In the genomic region with DNA sequence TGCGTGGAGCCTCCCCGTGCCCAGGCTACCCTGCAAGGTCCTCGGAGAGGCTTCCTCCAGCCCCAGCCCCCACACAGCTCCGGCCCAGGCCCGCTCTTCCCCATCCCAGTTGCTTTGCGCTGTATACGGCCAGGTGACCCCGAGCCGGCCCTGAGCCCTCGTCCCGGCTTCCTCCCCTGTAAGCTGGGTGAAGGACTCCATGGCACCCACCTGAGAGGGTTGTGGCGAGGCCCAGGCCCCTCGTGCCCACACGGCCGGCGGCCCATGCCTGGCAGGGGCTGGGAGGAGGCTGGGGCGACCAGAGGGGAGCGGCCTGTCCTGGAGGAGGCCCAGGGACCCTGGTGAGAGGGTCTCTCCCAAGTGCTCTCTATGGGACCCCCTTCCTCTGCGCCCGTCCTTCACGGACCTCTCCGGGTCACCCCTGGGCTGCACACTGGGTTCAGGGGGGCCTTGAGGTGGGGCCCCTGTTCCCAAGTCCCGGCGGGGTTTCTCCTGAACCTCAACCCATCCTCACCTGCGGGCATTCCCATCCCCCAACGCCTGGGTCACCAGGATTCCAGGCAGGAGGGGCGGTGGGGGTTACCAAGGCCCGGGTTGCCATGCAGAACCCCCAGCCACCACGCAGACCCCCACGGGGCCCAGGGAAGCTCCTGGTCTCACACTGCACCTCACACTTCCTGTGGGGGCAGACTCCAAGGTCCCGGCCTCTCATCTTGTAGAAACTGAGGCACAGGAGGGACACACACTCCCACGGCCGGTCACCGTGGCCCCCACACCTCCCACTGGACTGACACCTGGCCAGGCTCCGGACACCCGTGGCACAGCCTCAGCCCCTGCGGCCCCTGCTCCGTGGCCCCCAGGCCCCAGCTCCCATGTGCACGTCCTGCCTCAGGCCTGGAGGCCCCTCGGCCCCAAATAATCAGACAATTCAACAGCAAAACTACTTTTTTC, we compare ENCODE assay signal across 19 cellular contexts. TPM values are rescaled to one million over a fixed set of nuclear protein-coding genes. Genes with fewer than 3 reads are reported as not detected.
DNase-seq lines count a peak whose midpoint lies in the region; ATAC-seq, FAIRE-seq and TF ChIP-seq lines count a peak whose summit lies in the region.
"Had no signal": no experiment of that assay in that cellular context is flagged by ENCODE, and none has a peak within 500 bp of the region (broad histone marks: within the 10 kb centered on the region; RNA-seq: fewer than 3 reads in every experiment).

No MANE protein-coding gene starts in this region.

- H2BK120ac ChIP-seq in trophoblast cell (ENCODE audit: insufficient read depth, low read length, poor library complexity), result no peak overlapping the region

- intact Hi-C loops in activated CD4-positive, alpha-beta T cell treated with anti-CD3 and anti-CD28 coated beads for 36 hours (cut with DNase I, micrococcal nuclease), result no loop called here
- intact Hi-C loops in kidney (cut with DNase I) (no loop called here), MCF 10A (cut with micrococcal nuclease) (no loop called here)

- H2BK12ac ChIP-seq in trophoblast cell (ENCODE audit: low read length), result no peak overlapping the region

- H3K4me3 ChIP-seq in RWPE2 (ENCODE audit: severe bottlenecking) (no peak overlapping the region), kidney (ENCODE audit: low read length in 2 of 2) (no peak overlapping the region), trophoblast cell (ENCODE audit: low read depth, low read length) (peak overlapping the region; percentile 26)
- H3K4me3 ChIP-seq: left lung had no signal

- no peak overlapping the region for H4K8ac ChIP-seq in trophoblast cell (ENCODE audit: low read depth, low read length)

- H3K27ac ChIP-seq in RWPE2 (ENCODE audit: poor library complexity, severe bottlenecking) (no peak overlapping the region), kidney (ENCODE audit: low read depth in 2 of 2, low read length in 2 of 2) (no peak overlapping the region), trophoblast cell (ENCODE audit: low read depth, low read length) (no peak overlapping the region)
- H3K27ac ChIP-seq: left lung, parathyroid adenoma had no signal

- TF ChIP-seq CTCF in RWPE2 (IDR thresholded peaks at IDR 0.05; ENCODE audit: poor library complexity, severe bottlenecking) (no peak), kidney (IDR thresholded peaks at IDR 0.05; ENCODE audit: borderline replicate concordance, extremely low read depth, insufficient read depth) (no peak), MCF 10A (IDR thresholded peaks at IDR 0.05; ENCODE audit: unreplicated experiment) (no peak)

- H4K91ac ChIP-seq in trophoblast cell (ENCODE audit: low read depth, low read length), result no peak overlapping the region

- ATAC-seq in activated CD4-positive, alpha-beta T cell treated with anti-CD3 and anti-CD28 coated beads for 36 hours, result no peak
- ATAC-seq in RWPE2 (ENCODE audit: low read depth), result no peak
- ATAC-seq in HG03108 (IDR thresholded peaks at IDR 0.05; ENCODE audit: unreplicated experiment), result no peak
- ATAC-seq: left lung had no signal

- H3K9me3 ChIP-seq in RWPE2 (ENCODE audit: severe bottlenecking) (no peaks in the 10 kb centered on the region), kidney (ENCODE audit: control insufficient read depth in 1 of 2, low read length in 2 of 2) (no peaks in the 10 kb centered on the region), trophoblast cell (ENCODE audit: insufficient read depth, low read depth, low read length) (peaks cover 6% of the 10 kb centered on the region)

- H3K9ac ChIP-seq in kidney (ENCODE audit: low read length in 2 of 2) (no peak overlapping the region), trophoblast cell (ENCODE audit: low read length) (no peak overlapping the region)
- H3K9ac ChIP-seq: parathyroid adenoma had no signal

- FAIRE-seq in kidney (lab: Jason Lieb, UNC), result no peak
- FAIRE-seq: GM18507 had no signal

- POLR2A ChIA-PET in activated CD4-positive, alpha-beta T cell treated with anti-CD3 and anti-CD28 coated beads for 36 hours (lab: Charles Lee), result no interaction called here
- POLR2A ChIA-PET in MCF 10A (lab: Yijun Ruan, JAX), result no interaction called here

- no peaks in the 10 kb centered on the region for H3K4me1 Mint-ChIP-seq in activated CD4-positive, alpha-beta T cell treated with anti-CD3 and anti-CD28 coated beads for 36 hours
- no peaks in the 10 kb centered on the region for H3K4me1 Mint-ChIP-seq in MCF 10A (ENCODE audit: insufficient read depth, unreplicated experiment)
- H3K4me1 Mint-ChIP-seq: B cell had no signal

- H3K27me3 Mint-ChIP-seq in activated CD4-positive, alpha-beta T cell treated with anti-CD3 and anti-CD28 coated beads for 36 hours, result no peaks in the 10 kb centered on the region
- H3K27me3 Mint-ChIP-seq in MCF 10A (ENCODE audit: insufficient read depth, unreplicated experiment), result peaks cover 3% of the 10 kb centered on the region
- H3K27me3 Mint-ChIP-seq: B cell had no signal

- H3K79me1 ChIP-seq in trophoblast cell (ENCODE audit: low read length), result no peaks in the 10 kb centered on the region

- no peaks in the 10 kb centered on the region for H3K79me2 ChIP-seq in trophoblast cell (ENCODE audit: control insufficient read depth, insufficient read depth, low read length, poor library complexity)
- H3K79me2 ChIP-seq: parathyroid adenoma had no signal

- no peak overlapping the region for H3K4me2 ChIP-seq in trophoblast cell (ENCODE audit: low read length)

- H4K12ac ChIP-seq in trophoblast cell (ENCODE audit: low read depth, low read length), result no peak overlapping the region

- H3K36me3 ChIP-seq in RWPE2 (ENCODE audit: low read depth) (no peaks in the 10 kb centered on the region), kidney (ENCODE audit: control insufficient read depth in 1 of 2, insufficient read depth in 2 of 2, low read length in 2 of 2) (no peaks in the 10 kb centered on the region), trophoblast cell (ENCODE audit: control insufficient read depth in 1 of 2, insufficient read depth in 2 of 2, low read length in 2 of 2) (peaks cover 5 to 10% of the 10 kb centered on the region in 2 experiments)

- no peak overlapping the region for H3K4me3 Mint-ChIP-seq in activated CD4-positive, alpha-beta T cell treated with anti-CD3 and anti-CD28 coated beads for 36 hours
- no peak overlapping the region for H3K4me3 Mint-ChIP-seq in MCF 10A (ENCODE audit: unreplicated experiment)
- H3K4me3 Mint-ChIP-seq: activated T-helper 1 cell treated with anti-CD3 and anti-CD28 coated beads, Interleukin-12 subunit alpha, Interleukin-12 subunit beta, Interleukin-2, Interleukin-4 antibody, amounts not matched to agents 30 ng/mL and 10 ng/mL and 1 ng/mL, durations not matched to agents 14 hours and 24 hours and 36 hours; B cell had no signal

- H3K23ac ChIP-seq in trophoblast cell (ENCODE audit: low read length), result no peak overlapping the region

- no peak overlapping the region for H2AFZ ChIP-seq in trophoblast cell (ENCODE audit: insufficient read depth, low read length, poor library complexity)
- H2AFZ ChIP-seq: parathyroid adenoma had no signal

- H2BK5ac ChIP-seq in trophoblast cell (ENCODE audit: low read depth, low read length, poor library complexity), result no peak overlapping the region

- H3K27me3 ChIP-seq in RWPE2 (ENCODE audit: insufficient read depth, poor library complexity, severe bottlenecking) (no peaks in the 10 kb centered on the region), trophoblast cell (ENCODE audit: insufficient read depth, low read length) (no peaks in the 10 kb centered on the region)
- H3K27me3 ChIP-seq: left lung had no signal

- H3K36me3 Mint-ChIP-seq in activated CD4-positive, alpha-beta T cell treated with anti-CD3 and anti-CD28 coated beads for 36 hours (ENCODE audit: low read depth), result no peaks in the 10 kb centered on the region
- H3K36me3 Mint-ChIP-seq in MCF 10A (ENCODE audit: insufficient read depth, unreplicated experiment), result no peaks in the 10 kb centered on the region

- H3K4ac ChIP-seq in trophoblast cell (ENCODE audit: low read depth, low read length), result no peak overlapping the region

- H3K9me3 Mint-ChIP-seq in activated CD4-positive, alpha-beta T cell treated with anti-CD3 and anti-CD28 coated beads for 36 hours (ENCODE audit: low read depth), result peaks cover 3% of the 10 kb centered on the region
- H3K9me3 Mint-ChIP-seq in MCF 10A (ENCODE audit: unreplicated experiment), result peaks cover 22% of the 10 kb centered on the region

- H3K4me1 ChIP-seq in RWPE2 (ENCODE audit: insufficient read depth, poor library complexity, severe bottlenecking) (no peaks in the 10 kb centered on the region), kidney (ENCODE audit: control insufficient read depth in 1 of 2, insufficient read depth in 1 of 2, low read depth in 1 of 2, low read length in 2 of 2) (no peaks in the 10 kb centered on the region), trophoblast cell (ENCODE audit: control insufficient read depth in 1 of 2, insufficient read depth in 2 of 2, low read length in 2 of 2) (no peaks in the 10 kb centered on the region)
- H3K4me1 ChIP-seq: Caco-2, left lung, parathyroid adenoma had no signal

- no TSS peak for BruUV-seq in MCF 10A (replicated peaks; lab: Mats Ljungman, UMichigan)

- no peak overlapping the region for H2AK5ac ChIP-seq in trophoblast cell (ENCODE audit: low read length)

- no CpG with 5 or more reads among the region's 40 CpGs for WGBS in trophoblast cell (ENCODE audit: extremely low coverage, insufficient coverage, insufficient read length)

- DNase-seq in activated CD4-positive, alpha-beta T cell treated with anti-CD3 and anti-CD28 coated beads for 36 hours, result peak; percentile 2
- no peak for DNase-seq in activated CD4-positive, alpha-beta T cell treated with anti-CD3 and anti-CD28 coated beads, Interleukin-2, amount 50 U/mL, for 1 hour
- peak; percentile 62 for DNase-seq in RWPE2 (ENCODE audit: low spot score)
- peak; percentile 74 for DNase-seq in kidney
- no peak for DNase-seq in trophoblast cell
- DNase-seq in NCI-H1105 (lab: John Stamatoyannopoulos, UW), result no peak
- no peak for DNase-seq in MCF 10A (ENCODE audit: unreplicated experiment)
- DNase-seq: 8988T; activated CD4-positive, CD25-positive, alpha-beta regulatory T cell; NCI-H1417; NCI-H82; OCI-M1 had no signal

- no peak overlapping the region for H3K18ac ChIP-seq in trophoblast cell (ENCODE audit: low read length)

- no peak overlapping the region for H3K27ac Mint-ChIP-seq in activated CD4-positive, alpha-beta T cell treated with anti-CD3 and anti-CD28 coated beads for 36 hours
- H3K27ac Mint-ChIP-seq in MCF 10A (ENCODE audit: low read depth, unreplicated experiment), result no peak overlapping the region
- H3K27ac Mint-ChIP-seq: activated T-helper 1 cell treated with anti-CD3 and anti-CD28 coated beads, Interleukin-12 subunit alpha, Interleukin-12 subunit beta, Interleukin-2, Interleukin-4 antibody, amounts not matched to agents 30 ng/mL and 10 ng/mL and 1 ng/mL, durations not matched to agents 14 hours and 24 hours and 36 hours; B cell had no signal

- no peak overlapping the region for H3K14ac ChIP-seq in trophoblast cell (ENCODE audit: low read length)

- CTCF ChIA-PET in activated CD4-positive, alpha-beta T cell treated with anti-CD3 and anti-CD28 coated beads for 36 hours (lab: Charles Lee), result no interaction called here
- CTCF ChIA-PET in MCF 10A (lab: Yijun Ruan, JAX), result no interaction called here

RNA-seq across cellular contexts. Expression of a gene that starts 25.3 kb away (rescaled TPM):
- under 1 TPM; 0.57 to 0.69 TPM for total RNA-seq in activated CD4-positive, alpha-beta T cell treated with anti-CD3 and anti-CD28 coated beads for 36 hours
- total RNA-seq in kidney (127 TPM), MCF 10A (2022) (3.2 and 3.5 TPM in 2 replicates)
- polyA plus RNA-seq in kidney (ENCODE audit: insufficient read depth, low read depth, low replicate concordance), result 112 TPM
- 53.0 and 55.7 TPM in 2 replicates for polyA plus RNA-seq in trophoblast cell (2013)

Comparison
In these comparisons a context has a peak if more than half of its experiments do, and no peak if none do; other contexts are left out.
1. DNase-seq: peak in activated CD4-positive, alpha-beta T cell treated with anti-CD3 and anti-CD28 coated beads for 36 hours (single experiment), RWPE2 (single experiment) and kidney (single experiment); none in activated CD4-positive, alpha-beta T cell treated with anti-CD3 and anti-CD28 coated beads, Interleukin-2, amount 50 U/mL, for 1 hour (single experiment), trophoblast cell (0 of 2), NCI-H1105 (single experiment) and MCF 10A (single experiment).
2. RNA of a gene that starts 25.3 kb away (total RNA-seq): 127 TPM in kidney (single experiment); 3.2 to 3.5 TPM in MCF 10A and 0.57 to 0.69 TPM in activated CD4-positive, alpha-beta T cell treated with anti-CD3 and anti-CD28 coated beads for 36 hours; every median in the first group is over 10 times any median in the second.